In genomic region chr7:34143397-34143796, GRCh38 we compare ENCODE assay signal across 17 cellular contexts.
DNase-seq lines count a peak whose midpoint lies in the region; ATAC-seq and TF ChIP-seq lines count a peak whose summit lies in the region.
"Had no signal": no experiment of that assay in that cellular context is flagged by ENCODE, and none has a peak within 500 bp of the region (broad histone marks: within the 10 kb centered on the region; RNA-seq: fewer than 3 reads in every experiment).

No MANE protein-coding gene starts in this region.

- POLR2A ChIA-PET in A673 (lab: Charles Lee; ENCODE audit: low non-redundant PET): no interaction called here

- H3K27ac ChIP-seq in A673 (ENCODE audit: low read depth, low read length, poor library complexity, severe bottlenecking) (no peak overlapping the region), gastrocnemius medialis (no peak overlapping the region)
- H3K27ac ChIP-seq: coronary artery, pancreas, PC-9, skin epidermis, tibial nerve had no signal

- ATAC-seq in gastrocnemius medialis: no peak
- no peak for ATAC-seq in HG03159 (IDR thresholded peaks at IDR 0.05; ENCODE audit: unreplicated experiment)
- ATAC-seq: pancreas had no signal

- TF ChIP-seq CTCF in A673 (conservative IDR thresholded peaks at IDR 0.05; ENCODE audit: low read depth, low read length) (no peak), HFF-Myc (IDR thresholded peaks at IDR 0.05; ENCODE audit: low read depth, low read length, missing control alignments) (no peak), gastrocnemius medialis (IDR thresholded peaks at IDR 0.05 in 4 of 5, conservative IDR thresholded peaks at IDR 0.05 in 1 of 5) (no peak)

- no peaks in the 10 kb centered on the region for H3K36me3 ChIP-seq in A673 (ENCODE audit: insufficient read depth, low read length, poor library complexity, severe bottlenecking)
- no peaks in the 10 kb centered on the region for H3K36me3 ChIP-seq in gastrocnemius medialis
- H3K36me3 ChIP-seq: pancreas, tibial nerve had no signal

- H3K4me3 ChIP-seq in A673 (ENCODE audit: low read depth, low read length, poor library complexity, severe bottlenecking) (no peak overlapping the region), HFF-Myc (replicated peaks; ENCODE audit: low read depth, low read length) (no peak overlapping the region), gastrocnemius medialis (no peak overlapping the region)
- H3K4me3 ChIP-seq: coronary artery, pancreas, PC-9, skin epidermis, tibial nerve had no signal

- DNase-seq in A673 (ENCODE audit: low spot score): peak; percentile 46
- peak; percentile 53 for DNase-seq in HFF-Myc (ENCODE audit: extremely low read depth, low read depth)
- DNase-seq in NOMO-1 treated with DMSO at 0.1 percent for 48 hours (lab: John Stamatoyannopoulos, UW; ENCODE audit: unreplicated experiment): peak; percentile 97
- DNase-seq in dedifferentiated amniotic fluid mesenchymal stem cell (ENCODE audit: extremely low spot score): peak; percentile 66
- DNase-seq in gastrocnemius medialis: no peak
- no peak for DNase-seq in DMS53 treated with DMSO at 0.1 percent for 48 hours (lab: John Stamatoyannopoulos, UW; ENCODE audit: unreplicated experiment)
- no peak for DNase-seq in islet precursor cell
- DNase-seq: Caco-2, hypothalamus, NCI-H1436, pancreas, PC-9, SW 1271 had no signal

- intact Hi-C loops in A673 (cut with micrococcal nuclease; ENCODE audit: unreplicated experiment): no loop called here
- intact Hi-C loops in gastrocnemius medialis (cut with DNase I; ENCODE audit: low total_unique reads): no loop called here

- no peak for TF ChIP-seq POLR2A in gastrocnemius medialis (IDR thresholded peaks at IDR 0.05)

- BruUV-seq in A673 (replicated peaks; lab: Mats Ljungman, UMichigan): no TSS peak

- in situ Hi-C loops in gastrocnemius medialis (cut with MboI; ENCODE audit: low sequenced_read_pairs in 4 of 4): loop anchor here in 1 of 4 donors (25.0 kb wide), 1 partner anchor 169 kb away; no protein-coding TSS in a partner anchor

- H3K4me1 ChIP-seq in A673 (ENCODE audit: insufficient read depth, low read length, poor library complexity, severe bottlenecking) (no peaks in the 10 kb centered on the region), gastrocnemius medialis (peaks cover 15 to 18% of the 10 kb centered on the region in 2 donors)
- H3K4me1 ChIP-seq: Caco-2, pancreas, tibial nerve had no signal

- no peaks in the 10 kb centered on the region for H3K9me3 ChIP-seq in A673 (ENCODE audit: low read depth, low read length, poor library complexity, severe bottlenecking)
- H3K9me3 ChIP-seq in gastrocnemius medialis: no peaks in the 10 kb centered on the region
- H3K9me3 ChIP-seq: Caco-2, pancreas, tibial nerve had no signal

- CTCF ChIA-PET in A673 (lab: Charles Lee): no interaction called here

- H3K27me3 ChIP-seq in A673 (replicated peaks; ENCODE audit: insufficient read depth, low read depth, low read length, poor library complexity) (no peaks in the 10 kb centered on the region), gastrocnemius medialis (no peaks in the 10 kb centered on the region)
- H3K27me3 ChIP-seq: pancreas, tibial nerve had no signal

Comparison
In these comparisons a context has a peak if more than half of its experiments do, and no peak if none do; other contexts are left out.
1. DNase-seq: peak in A673 (single experiment), HFF-Myc (single experiment), NOMO-1 treated with DMSO at 0.1 percent for 48 hours (single experiment) and dedifferentiated amniotic fluid mesenchymal stem cell (single experiment); none in gastrocnemius medialis (0 of 2), DMS53 treated with DMSO at 0.1 percent for 48 hours (single experiment) and islet precursor cell (single experiment).